Comparison of ENCODE assay signal across 1 cellular context in genomic region chr9:123425261-123425821, GRCh38.
TF ChIP-seq lines count a peak whose summit lies in the region.

No MANE protein-coding gene starts in this region.

TF ChIP-seq in GM23338, 12 proteins besides CTCF, POLR2A, EP300 and RAD21 (continued from another document):
- no peak for TF ChIP-seq REST (IDR thresholded peaks at IDR 0.05; ENCODE audit: unreplicated experiment)
- no peak for TF ChIP-seq NANOG (IDR thresholded peaks at IDR 0.05; ENCODE audit: borderline replicate concordance)
- no peak for TF ChIP-seq POLR2AphosphoS5 (IDR thresholded peaks at IDR 0.05; ENCODE audit: low read depth)
